In the genomic region with DNA sequence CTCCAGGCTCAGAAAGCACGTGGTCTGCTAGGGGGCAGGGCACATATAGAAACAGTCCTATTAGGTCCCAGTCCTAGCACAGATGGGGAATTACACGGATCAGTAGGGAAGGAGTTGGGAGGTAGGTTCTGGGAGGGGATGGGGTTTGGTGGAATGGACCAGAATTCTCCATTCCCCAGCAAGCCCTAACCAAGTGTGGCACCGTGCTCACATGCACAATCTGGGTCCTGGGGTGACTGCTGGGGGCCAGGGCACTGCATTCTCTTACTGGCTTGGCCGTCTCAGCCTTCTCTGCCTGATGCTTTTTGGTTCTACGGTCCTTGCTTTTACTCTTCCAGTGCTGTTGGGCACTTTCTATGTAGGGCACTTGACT, we compare ENCODE assay signal across 1 cellular context.
TF ChIP-seq lines count a peak whose summit lies in the region.

No MANE protein-coding gene starts in this region.

TF ChIP-seq in SK-N-SH, 30 proteins besides CTCF, POLR2A, EP300 and RAD21 (continued from another document):
- TF ChIP-seq RXRA (IDR thresholded peaks at IDR 0.05; ENCODE audit: borderline replicate concordance, low read depth) (no peak), POLR2AphosphoS5 (IDR thresholded peaks at IDR 0.05; ENCODE audit: low read depth, low read length) (no peak), RFX5 (IDR thresholded peaks at IDR 0.05; ENCODE audit: low read length) (no peak), JUND (IDR thresholded peaks at IDR 0.05) (no peak), TAF1 (IDR thresholded peaks at IDR 0.05; ENCODE audit: borderline replicate concordance, low read depth, low read length) (no peak), RCOR1 (IDR thresholded peaks at IDR 0.05; ENCODE audit: low read length) (no peak), CHD2 (IDR thresholded peaks at IDR 0.05; ENCODE audit: low read length, partially characterized antibody) (no peak), MEF2A (IDR thresholded peaks at IDR 0.05; ENCODE audit: borderline replicate concordance, low read depth) (no peak), SMC3 (IDR thresholded peaks at IDR 0.05; ENCODE audit: low read depth, low read length) (no peak)
- TF ChIP-seq, protein P1, sequence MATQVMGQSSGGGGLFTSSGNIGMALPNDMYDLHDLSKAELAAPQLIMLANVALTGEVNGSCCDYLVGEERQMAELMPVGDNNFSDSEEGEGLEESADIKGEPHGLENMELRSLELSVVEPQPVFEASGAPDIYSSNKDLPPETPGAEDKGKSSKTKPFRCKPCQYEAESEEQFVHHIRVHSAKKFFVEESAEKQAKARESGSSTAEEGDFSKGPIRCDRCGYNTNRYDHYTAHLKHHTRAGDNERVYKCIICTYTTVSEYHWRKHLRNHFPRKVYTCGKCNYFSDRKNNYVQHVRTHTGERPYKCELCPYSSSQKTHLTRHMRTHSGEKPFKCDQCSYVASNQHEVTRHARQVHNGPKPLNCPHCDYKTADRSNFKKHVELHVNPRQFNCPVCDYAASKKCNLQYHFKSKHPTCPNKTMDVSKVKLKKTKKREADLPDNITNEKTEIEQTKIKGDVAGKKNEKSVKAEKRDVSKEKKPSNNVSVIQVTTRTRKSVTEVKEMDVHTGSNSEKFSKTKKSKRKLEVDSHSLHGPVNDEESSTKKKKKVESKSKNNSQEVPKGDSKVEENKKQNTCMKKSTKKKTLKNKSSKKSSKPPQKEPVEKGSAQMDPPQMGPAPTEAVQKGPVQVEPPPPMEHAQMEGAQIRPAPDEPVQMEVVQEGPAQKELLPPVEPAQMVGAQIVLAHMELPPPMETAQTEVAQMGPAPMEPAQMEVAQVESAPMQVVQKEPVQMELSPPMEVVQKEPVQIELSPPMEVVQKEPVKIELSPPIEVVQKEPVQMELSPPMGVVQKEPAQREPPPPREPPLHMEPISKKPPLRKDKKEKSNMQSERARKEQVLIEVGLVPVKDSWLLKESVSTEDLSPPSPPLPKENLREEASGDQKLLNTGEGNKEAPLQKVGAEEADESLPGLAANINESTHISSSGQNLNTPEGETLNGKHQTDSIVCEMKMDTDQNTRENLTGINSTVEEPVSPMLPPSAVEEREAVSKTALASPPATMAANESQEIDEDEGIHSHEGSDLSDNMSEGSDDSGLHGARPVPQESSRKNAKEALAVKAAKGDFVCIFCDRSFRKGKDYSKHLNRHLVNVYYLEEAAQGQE (IDR thresholded peaks at IDR 0.05; ENCODE audit: low read depth, low read length): no peak
